In the genomic region with DNA sequence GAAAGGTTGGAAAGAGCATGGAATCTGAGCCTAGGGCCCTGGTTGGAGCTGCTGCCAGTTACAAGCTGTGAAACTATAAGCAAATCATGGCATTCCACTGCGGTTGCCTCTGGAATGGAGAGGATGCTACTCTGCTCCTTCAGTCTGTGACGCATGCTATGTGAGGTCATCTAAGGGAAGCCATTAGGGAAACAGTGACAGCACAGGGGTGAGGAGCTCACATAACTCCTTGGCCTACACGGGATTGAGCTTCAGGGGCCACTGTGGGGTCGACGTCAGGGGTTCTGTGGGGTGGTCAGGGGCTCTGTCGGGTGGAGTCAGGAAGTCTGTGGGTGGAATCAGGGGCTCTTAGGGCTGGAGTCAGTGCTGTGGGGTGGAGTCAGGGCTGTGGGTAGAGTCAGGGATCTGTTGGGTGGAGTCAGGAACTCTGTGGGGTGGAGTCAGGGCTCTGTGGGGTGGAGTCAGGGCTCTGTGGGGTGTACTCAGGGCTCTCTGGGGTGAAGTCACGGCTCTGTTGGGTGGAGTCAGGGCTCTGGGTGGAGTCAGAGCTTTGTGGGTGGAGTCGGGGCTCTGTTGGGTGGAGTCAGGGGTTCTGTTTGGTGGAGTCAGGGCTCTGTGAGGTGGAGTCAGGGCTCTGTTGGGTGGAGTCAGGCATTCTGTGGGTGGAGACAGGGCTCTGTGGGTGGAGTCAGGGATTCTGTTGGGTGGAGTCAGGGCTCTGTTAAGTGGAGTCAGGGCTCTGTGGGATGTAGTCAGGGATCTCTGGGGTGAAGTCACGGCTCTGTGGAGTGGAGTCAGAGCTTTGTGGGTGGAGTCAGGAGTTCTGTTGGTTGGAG, we compare ENCODE assay signal across 1 cellular context.
TF ChIP-seq lines count a peak whose summit lies in the region.

No MANE protein-coding gene starts in this region.

TF ChIP-seq in K562, 482 proteins besides CTCF, POLR2A, EP300 and RAD21:
- TF ChIP-seq DPF2 (IDR thresholded peaks at IDR 0.05), result no peak
- TF ChIP-seq, protein P1, sequence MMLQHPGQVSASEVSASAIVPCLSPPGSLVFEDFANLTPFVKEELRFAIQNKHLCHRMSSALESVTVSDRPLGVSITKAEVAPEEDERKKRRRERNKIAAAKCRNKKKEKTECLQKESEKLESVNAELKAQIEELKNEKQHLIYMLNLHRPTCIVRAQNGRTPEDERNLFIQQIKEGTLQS (IDR thresholded peaks at IDR 0.05), result peak; percentile 62; the same call in 1 of the 2 replicates
- TF ChIP-seq, protein P1 (CRISPR knock-in tag; conservative IDR thresholded peaks at IDR 0.05), result no peak
- no peak for TF ChIP-seq NCOR1 (IDR thresholded peaks at IDR 0.05)
- TF ChIP-seq, protein P2, sequence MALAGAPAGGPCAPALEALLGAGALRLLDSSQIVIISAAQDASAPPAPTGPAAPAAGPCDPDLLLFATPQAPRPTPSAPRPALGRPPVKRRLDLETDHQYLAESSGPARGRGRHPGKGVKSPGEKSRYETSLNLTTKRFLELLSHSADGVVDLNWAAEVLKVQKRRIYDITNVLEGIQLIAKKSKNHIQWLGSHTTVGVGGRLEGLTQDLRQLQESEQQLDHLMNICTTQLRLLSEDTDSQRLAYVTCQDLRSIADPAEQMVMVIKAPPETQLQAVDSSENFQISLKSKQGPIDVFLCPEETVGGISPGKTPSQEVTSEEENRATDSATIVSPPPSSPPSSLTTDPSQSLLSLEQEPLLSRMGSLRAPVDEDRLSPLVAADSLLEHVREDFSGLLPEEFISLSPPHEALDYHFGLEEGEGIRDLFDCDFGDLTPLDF (CRISPR knock-in tag; IDR thresholded peaks at IDR 0.05), result no peak
- no peak for TF ChIP-seq KLF1 (tag; IDR thresholded peaks at IDR 0.05)
- peak; percentile 71 for TF ChIP-seq CREM (IDR thresholded peaks at IDR 0.05; ENCODE audit: low read depth)
- peak; percentile 35 to 51; a peak in 2 of 4 replicates for TF ChIP-seq NRF1 (conservative IDR thresholded peaks at IDR 0.05 in 1 of 2, IDR thresholded peaks at IDR 0.05 in 1 of 2)
- no peak for TF ChIP-seq SMARCA5 (IDR thresholded peaks at IDR 0.05)
- TF ChIP-seq, protein P3, sequence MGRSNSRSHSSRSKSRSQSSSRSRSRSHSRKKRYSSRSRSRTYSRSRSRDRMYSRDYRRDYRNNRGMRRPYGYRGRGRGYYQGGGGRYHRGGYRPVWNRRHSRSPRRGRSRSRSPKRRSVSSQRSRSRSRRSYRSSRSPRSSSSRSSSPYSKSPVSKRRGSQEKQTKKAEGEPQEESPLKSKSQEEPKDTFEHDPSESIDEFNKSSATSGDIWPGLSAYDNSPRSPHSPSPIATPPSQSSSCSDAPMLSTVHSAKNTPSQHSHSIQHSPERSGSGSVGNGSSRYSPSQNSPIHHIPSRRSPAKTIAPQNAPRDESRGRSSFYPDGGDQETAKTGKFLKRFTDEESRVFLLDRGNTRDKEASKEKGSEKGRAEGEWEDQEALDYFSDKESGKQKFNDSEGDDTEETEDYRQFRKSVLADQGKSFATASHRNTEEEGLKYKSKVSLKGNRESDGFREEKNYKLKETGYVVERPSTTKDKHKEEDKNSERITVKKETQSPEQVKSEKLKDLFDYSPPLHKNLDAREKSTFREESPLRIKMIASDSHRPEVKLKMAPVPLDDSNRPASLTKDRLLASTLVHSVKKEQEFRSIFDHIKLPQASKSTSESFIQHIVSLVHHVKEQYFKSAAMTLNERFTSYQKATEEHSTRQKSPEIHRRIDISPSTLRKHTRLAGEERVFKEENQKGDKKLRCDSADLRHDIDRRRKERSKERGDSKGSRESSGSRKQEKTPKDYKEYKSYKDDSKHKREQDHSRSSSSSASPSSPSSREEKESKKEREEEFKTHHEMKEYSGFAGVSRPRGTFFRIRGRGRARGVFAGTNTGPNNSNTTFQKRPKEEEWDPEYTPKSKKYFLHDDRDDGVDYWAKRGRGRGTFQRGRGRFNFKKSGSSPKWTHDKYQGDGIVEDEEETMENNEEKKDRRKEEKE (IDR thresholded peaks at IDR 0.05; ENCODE audit: borderline replicate concordance in 1 of 2, control insufficient read depth in 1 of 2, low read depth in 2 of 2, low read length in 1 of 2), result no peak
- TF ChIP-seq POLR3G (IDR thresholded peaks at IDR 0.05; ENCODE audit: extremely low read depth, insufficient read length, insufficient replicate concordance), result no peak
- TF ChIP-seq NCOA1 (IDR thresholded peaks at IDR 0.05; ENCODE audit: low read depth), result 0 out of 2 replicates have a peak, but pooled peaks have one; percentile 15
- TF ChIP-seq, protein P4, sequence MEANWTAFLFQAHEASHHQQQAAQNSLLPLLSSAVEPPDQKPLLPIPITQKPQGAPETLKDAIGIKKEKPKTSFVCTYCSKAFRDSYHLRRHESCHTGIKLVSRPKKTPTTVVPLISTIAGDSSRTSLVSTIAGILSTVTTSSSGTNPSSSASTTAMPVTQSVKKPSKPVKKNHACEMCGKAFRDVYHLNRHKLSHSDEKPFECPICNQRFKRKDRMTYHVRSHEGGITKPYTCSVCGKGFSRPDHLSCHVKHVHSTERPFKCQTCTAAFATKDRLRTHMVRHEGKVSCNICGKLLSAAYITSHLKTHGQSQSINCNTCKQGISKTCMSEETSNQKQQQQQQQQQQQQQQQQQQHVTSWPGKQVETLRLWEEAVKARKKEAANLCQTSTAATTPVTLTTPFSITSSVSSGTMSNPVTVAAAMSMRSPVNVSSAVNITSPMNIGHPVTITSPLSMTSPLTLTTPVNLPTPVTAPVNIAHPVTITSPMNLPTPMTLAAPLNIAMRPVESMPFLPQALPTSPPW (CRISPR knock-in tag; IDR thresholded peaks at IDR 0.05), result no peak
- TF ChIP-seq, protein P5, sequence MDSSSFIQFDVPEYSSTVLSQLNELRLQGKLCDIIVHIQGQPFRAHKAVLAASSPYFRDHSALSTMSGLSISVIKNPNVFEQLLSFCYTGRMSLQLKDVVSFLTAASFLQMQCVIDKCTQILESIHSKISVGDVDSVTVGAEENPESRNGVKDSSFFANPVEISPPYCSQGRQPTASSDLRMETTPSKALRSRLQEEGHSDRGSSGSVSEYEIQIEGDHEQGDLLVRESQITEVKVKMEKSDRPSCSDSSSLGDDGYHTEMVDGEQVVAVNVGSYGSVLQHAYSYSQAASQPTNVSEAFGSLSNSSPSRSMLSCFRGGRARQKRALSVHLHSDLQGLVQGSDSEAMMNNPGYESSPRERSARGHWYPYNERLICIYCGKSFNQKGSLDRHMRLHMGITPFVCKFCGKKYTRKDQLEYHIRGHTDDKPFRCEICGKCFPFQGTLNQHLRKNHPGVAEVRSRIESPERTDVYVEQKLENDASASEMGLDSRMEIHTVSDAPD (CRISPR knock-in tag; IDR thresholded peaks at IDR 0.05), result no peak
- TF ChIP-seq, protein P6, sequence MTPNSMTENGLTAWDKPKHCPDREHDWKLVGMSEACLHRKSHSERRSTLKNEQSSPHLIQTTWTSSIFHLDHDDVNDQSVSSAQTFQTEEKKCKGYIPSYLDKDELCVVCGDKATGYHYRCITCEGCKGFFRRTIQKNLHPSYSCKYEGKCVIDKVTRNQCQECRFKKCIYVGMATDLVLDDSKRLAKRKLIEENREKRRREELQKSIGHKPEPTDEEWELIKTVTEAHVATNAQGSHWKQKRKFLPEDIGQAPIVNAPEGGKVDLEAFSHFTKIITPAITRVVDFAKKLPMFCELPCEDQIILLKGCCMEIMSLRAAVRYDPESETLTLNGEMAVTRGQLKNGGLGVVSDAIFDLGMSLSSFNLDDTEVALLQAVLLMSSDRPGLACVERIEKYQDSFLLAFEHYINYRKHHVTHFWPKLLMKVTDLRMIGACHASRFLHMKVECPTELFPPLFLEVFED (CRISPR knock-in tag; conservative IDR thresholded peaks at IDR 0.05), result no peak
- no peak for TF ChIP-seq TGIF2 (CRISPR knock-in tag; IDR thresholded peaks at IDR 0.05)
- no peak for TF ChIP-seq ZNF282 (CRISPR knock-in tag; IDR thresholded peaks at IDR 0.05)
- TF ChIP-seq ZSCAN32 (CRISPR knock-in tag; IDR thresholded peaks at IDR 0.05), result no peak
- TF ChIP-seq ZEB2 (IDR thresholded peaks at IDR 0.05), result no peak
- TF ChIP-seq ETV1 (tag; conservative IDR thresholded peaks at IDR 0.05; ENCODE audit: low read depth), result no peak
- TF ChIP-seq NBN (IDR thresholded peaks at IDR 0.05; ENCODE audit: low read depth), result no peak
- TF ChIP-seq KAT2B (IDR thresholded peaks at IDR 0.05; ENCODE audit: low read depth, low read length), result no peak
- TF ChIP-seq ZNF134 (CRISPR knock-in tag; conservative IDR thresholded peaks at IDR 0.05), result no peak
- TF ChIP-seq ZNF76 (CRISPR knock-in tag; IDR thresholded peaks at IDR 0.05; ENCODE audit: borderline replicate concordance), result no peak
- no peak for TF ChIP-seq ATF1 (CRISPR knock-in tag; IDR thresholded peaks at IDR 0.05)
- peak; percentile 82 for TF ChIP-seq ATF1 (tag; IDR thresholded peaks at IDR 0.05)
- TF ChIP-seq JUND (IDR thresholded peaks at IDR 0.05; ENCODE audit: borderline replicate concordance, low read depth, low read length), result no peak
- 0 out of 3 replicates have a peak, but pooled peaks have one; percentile 36 for TF ChIP-seq JUND (tag; IDR thresholded peaks at IDR 0.05; ENCODE audit: borderline replicate concordance, low read depth, low read length)
- no peak for TF ChIP-seq ZNF583 (CRISPR knock-in tag; IDR thresholded peaks at IDR 0.05)
- TF ChIP-seq SLC30A9 (CRISPR knock-in tag; IDR thresholded peaks at IDR 0.05), result no peak
- no peak for TF ChIP-seq ADNP (tag; IDR thresholded peaks at IDR 0.05)
- no peak for TF ChIP-seq ZNF696 (CRISPR knock-in tag; conservative IDR thresholded peaks at IDR 0.05)
- TF ChIP-seq ATF7 (IDR thresholded peaks at IDR 0.05), result peak; percentile 63; the same call in 1 of the 2 replicates
- TF ChIP-seq ZNF133 (CRISPR knock-in tag; IDR thresholded peaks at IDR 0.05), result no peak
- TF ChIP-seq ZNF165 (CRISPR knock-in tag; IDR thresholded peaks at IDR 0.05; ENCODE audit: borderline replicate concordance), result no peak
- TF ChIP-seq, protein P7, sequence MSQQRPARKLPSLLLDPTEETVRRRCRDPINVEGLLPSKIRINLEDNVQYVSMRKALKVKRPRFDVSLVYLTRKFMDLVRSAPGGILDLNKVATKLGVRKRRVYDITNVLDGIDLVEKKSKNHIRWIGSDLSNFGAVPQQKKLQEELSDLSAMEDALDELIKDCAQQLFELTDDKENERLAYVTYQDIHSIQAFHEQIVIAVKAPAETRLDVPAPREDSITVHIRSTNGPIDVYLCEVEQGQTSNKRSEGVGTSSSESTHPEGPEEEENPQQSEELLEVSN (IDR thresholded peaks at IDR 0.05; ENCODE audit: borderline replicate concordance in 1 of 2, extremely low read depth in 1 of 2, insufficient read depth in 1 of 2, insufficient read length in 1 of 2, low read depth in 1 of 2, low read length in 1 of 2, poor library complexity in 1 of 2, severe bottlenecking in 1 of 2), result no peak
- TF ChIP-seq ZNF174 (CRISPR knock-in tag; IDR thresholded peaks at IDR 0.05), result no peak
- TF ChIP-seq, protein P8, sequence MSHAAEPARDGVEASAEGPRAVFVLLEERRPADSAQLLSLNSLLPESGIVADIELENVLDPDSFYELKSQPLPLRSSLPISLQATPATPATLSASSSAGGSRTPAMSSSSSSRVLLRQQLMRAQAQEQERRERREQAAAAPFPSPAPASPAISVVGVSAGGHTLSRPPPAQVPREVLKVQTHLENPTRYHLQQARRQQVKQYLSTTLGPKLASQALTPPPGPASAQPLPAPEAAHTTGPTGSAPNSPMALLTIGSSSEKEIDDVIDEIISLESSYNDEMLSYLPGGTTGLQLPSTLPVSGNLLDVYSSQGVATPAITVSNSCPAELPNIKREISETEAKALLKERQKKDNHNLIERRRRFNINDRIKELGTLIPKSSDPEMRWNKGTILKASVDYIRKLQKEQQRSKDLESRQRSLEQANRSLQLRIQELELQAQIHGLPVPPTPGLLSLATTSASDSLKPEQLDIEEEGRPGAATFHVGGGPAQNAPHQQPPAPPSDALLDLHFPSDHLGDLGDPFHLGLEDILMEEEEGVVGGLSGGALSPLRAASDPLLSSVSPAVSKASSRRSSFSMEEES (CRISPR knock-in tag; IDR thresholded peaks at IDR 0.05), result no peak
- no peak for TF ChIP-seq ZNF77 (CRISPR knock-in tag; IDR thresholded peaks at IDR 0.05)
- no peak for TF ChIP-seq KHSRP (IDR thresholded peaks at IDR 0.05)
- TF ChIP-seq HDAC3 (IDR thresholded peaks at IDR 0.05; ENCODE audit: borderline replicate concordance, partially characterized antibody), result no peak
- TF ChIP-seq ZFP30 (CRISPR knock-in tag; IDR thresholded peaks at IDR 0.05; ENCODE audit: borderline replicate concordance), result no peak
- TF ChIP-seq CREB1 (IDR thresholded peaks at IDR 0.05), result peak; percentile 23; the same call in 1 of the 2 replicates
- peak; percentile 42; the same call in 1 of the 2 replicates for TF ChIP-seq CREB1 (CRISPR knock-in tag; IDR thresholded peaks at IDR 0.05)
- TF ChIP-seq, protein P9, sequence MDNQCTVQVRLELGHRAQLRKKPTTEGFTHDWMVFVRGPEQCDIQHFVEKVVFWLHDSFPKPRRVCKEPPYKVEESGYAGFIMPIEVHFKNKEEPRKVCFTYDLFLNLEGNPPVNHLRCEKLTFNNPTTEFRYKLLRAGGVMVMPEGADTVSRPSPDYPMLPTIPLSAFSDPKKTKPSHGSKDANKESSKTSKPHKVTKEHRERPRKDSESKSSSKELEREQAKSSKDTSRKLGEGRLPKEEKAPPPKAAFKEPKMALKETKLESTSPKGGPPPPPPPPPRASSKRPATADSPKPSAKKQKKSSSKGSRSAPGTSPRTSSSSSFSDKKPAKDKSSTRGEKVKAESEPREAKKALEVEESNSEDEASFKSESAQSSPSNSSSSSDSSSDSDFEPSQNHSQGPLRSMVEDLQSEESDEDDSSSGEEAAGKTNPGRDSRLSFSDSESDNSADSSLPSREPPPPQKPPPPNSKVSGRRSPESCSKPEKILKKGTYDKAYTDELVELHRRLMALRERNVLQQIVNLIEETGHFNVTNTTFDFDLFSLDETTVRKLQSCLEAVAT (IDR thresholded peaks at IDR 0.05), result 0 out of 4 replicates have a peak, but pooled peaks of 1 of the 2 experiments have one; percentile 45
- no peak for TF ChIP-seq TAF15 (IDR thresholded peaks at IDR 0.05; ENCODE audit: low read depth, low read length)
- no peak for TF ChIP-seq ZNF41 (CRISPR knock-in tag; conservative IDR thresholded peaks at IDR 0.05)
- peak in 1 of 3 experiments; percentile 52 for TF ChIP-seq YY1 (IDR thresholded peaks at IDR 0.05; ENCODE audit: borderline replicate concordance in 1 of 3, control insufficient read depth in 1 of 3, extremely low read depth in 1 of 3, insufficient read depth in 3 of 3, insufficient read length in 1 of 3, insufficient replicate concordance in 2 of 3, low read depth in 1 of 3, low read length in 2 of 3)
- TF ChIP-seq RHOXF2B (CRISPR knock-in tag; conservative IDR thresholded peaks at IDR 0.05), result no peak
